Comparison of ENCODE assay signal across 8 cellular contexts in the genomic region with DNA sequence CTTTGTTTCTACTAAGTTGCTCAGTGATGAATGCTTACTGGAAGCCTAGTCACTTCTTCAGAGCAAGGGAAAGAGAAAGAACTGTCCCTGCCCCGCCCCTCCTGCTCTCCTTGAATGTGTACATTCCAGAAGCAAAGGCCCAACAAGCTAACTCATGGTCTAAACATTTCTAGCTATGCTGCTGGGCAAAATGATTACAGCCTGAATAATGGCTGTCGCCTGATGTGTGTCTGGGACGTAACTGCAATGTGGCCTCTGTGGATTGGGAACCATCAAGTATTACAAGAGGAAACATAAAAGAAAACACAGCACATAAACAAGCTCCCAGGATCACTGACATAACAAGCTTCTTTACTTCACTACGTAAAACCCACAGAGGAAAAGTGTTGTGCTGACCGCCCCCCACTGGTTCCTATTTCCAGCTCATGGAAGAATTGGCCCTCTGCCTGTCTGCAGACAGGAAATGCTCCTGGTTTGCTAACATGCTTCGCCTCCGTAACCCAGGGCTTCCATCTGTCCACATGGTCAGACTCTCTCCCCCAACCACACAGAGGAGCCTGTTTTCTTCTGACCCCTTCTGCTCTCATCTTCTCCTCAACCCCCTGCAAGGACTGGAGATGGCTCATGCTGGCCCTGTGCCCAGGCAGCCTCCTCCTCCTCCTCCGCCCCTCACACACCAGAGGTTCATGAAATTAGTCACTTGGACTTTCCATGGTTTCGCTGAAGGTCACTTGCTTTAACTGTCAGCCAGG.
DNase-seq lines count a peak whose midpoint lies in the region; ATAC-seq and TF ChIP-seq lines count a peak whose summit lies in the region.

No MANE protein-coding gene starts in this region.

- intact Hi-C loops in PC-9 (cut with micrococcal nuclease; ENCODE audit: unreplicated experiment) (loop anchor here (1.0 to 2.0 kb wide), 4 partner anchors 58 to 187 kb away; a partner anchor contains a TSS), gastrocnemius medialis (cut with DNase I; ENCODE audit: low total_unique reads) (no loop called here)

- peaks cover 8% of the 10 kb centered on the region; the same call in 1 of the 2 replicates for H3K36me3 ChIP-seq in PC-9 (ENCODE audit: low read depth)
- H3K36me3 ChIP-seq in hepatocyte (replicated peaks; ENCODE audit: insufficient read depth, low read depth) = no peaks in the 10 kb centered on the region
- H3K36me3 ChIP-seq in gastrocnemius medialis = no peaks in the 10 kb centered on the region

- BruUV-seq in PC-9 (replicated peaks; lab: Mats Ljungman, UMichigan) = no TSS peak

- no peak overlapping the region for H3K4me3 ChIP-seq in PC-9
- no peak overlapping the region for H3K4me3 ChIP-seq in hepatocyte
- peak overlapping the region in 3 of 4 donors; percentile 16 to 35 (median 24) for H3K4me3 ChIP-seq in gastrocnemius medialis

- TF ChIP-seq POLR2A in gastrocnemius medialis (IDR thresholded peaks at IDR 0.05) = no peak

- H3K9me3 ChIP-seq in PC-9 (ENCODE audit: insufficient read depth, low read depth) = no peaks in the 10 kb centered on the region
- no peaks in the 10 kb centered on the region for H3K9me3 ChIP-seq in hepatocyte (ENCODE audit: low read depth)
- no peaks in the 10 kb centered on the region for H3K9me3 ChIP-seq in gastrocnemius medialis

- no peak; the same call in 1 of the 2 replicates for TF ChIP-seq CTCF in PC-9 (conservative IDR thresholded peaks at IDR 0.05)
- peak; percentile 40 for TF ChIP-seq CTCF in hepatocyte (IDR thresholded peaks at IDR 0.05; ENCODE audit: poor library complexity)
- TF ChIP-seq CTCF in gastrocnemius medialis (IDR thresholded peaks at IDR 0.05 in 4 of 5, conservative IDR thresholded peaks at IDR 0.05 in 1 of 5) = peak in 1 of 5 experiments; percentile 21

- CTCF ChIA-PET in PC-9 (lab: Charles Lee) = interaction anchor here (0.5 to 1.3 kb wide), 8 partner anchors 18 to 307 kb away, joined by 3 to 15 read pairs (median 3); a partner anchor contains a TSS

- H3K27me3 ChIP-seq in PC-9 (ENCODE audit: insufficient read depth, low read depth) = no peaks in the 10 kb centered on the region
- H3K27me3 ChIP-seq in hepatocyte = no peaks in the 10 kb centered on the region
- H3K27me3 ChIP-seq in gastrocnemius medialis = no peaks in the 10 kb centered on the region

- WGBS in hepatocyte (ENCODE audit: low lambda C conversion rate, missing lambda C conversion rate) = 56% methylated on average over 9 of the region's 9 CpGs

- H3K4me2 ChIP-seq in PC-9 (peak overlapping the region; percentile 37), hepatocyte (peak overlapping the region; percentile 52)

- H3K9me2 ChIP-seq in PC-9 (ENCODE audit: insufficient read depth) = no peaks in the 10 kb centered on the region
- H3K9me2 ChIP-seq in hepatocyte (replicated peaks; ENCODE audit: insufficient read depth) = no peaks in the 10 kb centered on the region

- H3K79me2 ChIP-seq in PC-9 (ENCODE audit: low read depth) (peaks cover 81% of the 10 kb centered on the region), hepatocyte (peaks cover 58% of the 10 kb centered on the region)

- H4K20me1 ChIP-seq in PC-9 (ENCODE audit: insufficient read depth) (no peaks in the 10 kb centered on the region), hepatocyte (ENCODE audit: insufficient read depth, poor library complexity, severe bottlenecking) (no peaks in the 10 kb centered on the region)

- peak; percentile 61 for DNase-seq in SKM-1 treated with dmso at 0.1 percent for 144 hours (lab: John Stamatoyannopoulos, UW; ENCODE audit: unreplicated experiment)
- no peak for DNase-seq in SKM-1 (lab: John Stamatoyannopoulos, UW; ENCODE audit: unreplicated experiment)
- DNase-seq in PC-9 = peak; percentile 80 to 95
- peak in 38 of 58 donors; percentile 5 to 57 (median 27) for DNase-seq in anterior cingulate cortex (lab: John Stamatoyannopoulos, UW)
- DNase-seq in hepatocyte (ENCODE audit: low spot score) = peak; percentile 85
- DNase-seq in gastrocnemius medialis = peak; percentile 59 to 69
- no peak for DNase-seq in NCI-H2171 treated with DMSO at 0.1 percent for 48 hours (lab: John Stamatoyannopoulos, UW)

- H3F3A ChIP-seq in PC-9 (ENCODE audit: insufficient read depth, low read depth) = peaks cover 40% of the 10 kb centered on the region

- H2AFZ ChIP-seq in PC-9 = no peak overlapping the region
- no peak overlapping the region for H2AFZ ChIP-seq in hepatocyte

- POLR2A ChIA-PET in PC-9 (lab: Charles Lee; ENCODE audit: unreplicated experiment) = interaction anchor here (0.5 to 1.5 kb wide), 8 partner anchors 52 to 272 kb away, joined by 3 to 14 read pairs (median 7); a partner anchor contains a TSS

- H3K4me1 ChIP-seq in PC-9 (replicated peaks; ENCODE audit: insufficient read depth) = peaks cover 45% of the 10 kb centered on the region
- peaks cover 36% of the 10 kb centered on the region for H3K4me1 ChIP-seq in hepatocyte (ENCODE audit: insufficient read depth)
- H3K4me1 ChIP-seq in gastrocnemius medialis = peaks cover 8 to 28% of the 10 kb centered on the region in 2 donors

- in situ Hi-C loops in gastrocnemius medialis (cut with MboI; ENCODE audit: low sequenced_read_pairs in 4 of 4) = no loop called here

- ATAC-seq in HG02852 (IDR thresholded peaks at IDR 0.05; ENCODE audit: unreplicated experiment) = peak; percentile 65
- ATAC-seq in gastrocnemius medialis = peak; percentile 68 to 72

- H3K27ac ChIP-seq in PC-9 = peak overlapping the region; percentile 73
- H3K27ac ChIP-seq in hepatocyte = peak overlapping the region; percentile 82
- H3K27ac ChIP-seq in gastrocnemius medialis = peak overlapping the region; percentile 61 to 79 (median 72)

Comparison
In these comparisons a context has a peak if more than half of its experiments do, and no peak if none do; other contexts are left out.
1. DNase-seq: peak in SKM-1 treated with dmso at 0.1 percent for 144 hours (single experiment), PC-9 (2 of 2), anterior cingulate cortex (38 of 58), hepatocyte (single experiment) and gastrocnemius medialis (2 of 2); none in SKM-1 (single experiment) and NCI-H2171 treated with DMSO at 0.1 percent for 48 hours (single experiment).
2. H3K4me3 ChIP-seq: peak in gastrocnemius medialis (3 of 4); none in PC-9 (single experiment) and hepatocyte (single experiment).
3. Peak in every context shown above with its lines, with median percentiles within 50 percentile points of each other: H3K27ac ChIP-seq.